ENCODE assay signal across 21 cellular contexts in the genomic region with DNA sequence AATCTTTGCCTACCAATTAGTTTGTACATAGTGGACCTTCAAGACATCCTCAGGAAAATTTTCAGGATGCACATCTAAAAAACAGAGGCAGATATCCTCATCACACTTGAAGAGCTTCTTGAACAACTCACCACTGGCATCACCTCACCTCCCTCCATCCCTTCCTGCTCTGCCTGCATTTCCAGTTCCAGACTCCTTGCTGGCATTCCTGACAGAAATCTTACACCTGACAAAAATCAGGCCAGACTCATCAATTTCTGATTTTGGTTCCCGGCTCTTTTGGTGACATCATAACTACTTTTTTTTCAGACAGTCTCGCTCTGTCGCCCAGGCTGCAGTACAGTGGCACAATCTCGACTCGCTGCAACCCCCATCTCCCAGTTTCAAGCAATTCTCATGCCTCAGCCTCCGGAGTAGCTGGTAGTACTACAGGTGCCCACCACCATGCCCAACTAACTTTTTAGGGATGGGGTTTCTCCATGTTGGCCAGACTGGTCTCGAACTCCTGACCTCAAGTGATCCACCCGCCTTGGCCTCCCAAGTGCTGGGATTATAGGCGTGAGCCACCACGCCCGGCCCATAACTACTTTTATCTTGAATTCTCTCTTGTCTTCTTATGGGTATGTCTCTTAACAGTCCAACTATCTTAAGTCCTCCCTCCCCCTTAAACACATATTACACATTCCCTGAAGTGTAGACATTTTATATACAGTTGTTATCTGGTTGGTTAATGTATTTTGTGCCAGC.
"Had no signal": no experiment of that assay in that cellular context is flagged by ENCODE, and none has a peak within 500 bp of the region (broad histone marks: within the 10 kb centered on the region; RNA-seq: fewer than 3 reads in every experiment).

No MANE protein-coding gene starts in this region.

- H3K36me3 ChIP-seq: gastrocnemius medialis, prostate gland had no signal

- H3K27ac Mint-ChIP-seq: activated CD8-positive, alpha-beta T cell treated with anti-CD3 and anti-CD28 coated beads for 36 hours; activated naive CD4-positive, alpha-beta T cell treated with anti-CD3 and anti-CD28 coated beads, Interleukin-2, amount 50 U/mL, for 72 hours; brain; memory B cell; natural killer cell treated with Interleukin-12 subunit alpha and Interleukin-12 subunit beta and Interleukin-15 and Interleukin-18, amount 100 ng/mL, for 72 hours; WTC11 had no signal

- FAIRE-seq: islet of Langerhans, urothelium cell line had no signal

- H3K4me3 Mint-ChIP-seq: activated CD8-positive, alpha-beta T cell treated with anti-CD3 and anti-CD28 coated beads for 36 hours; central memory CD8-positive, alpha-beta T cell; memory B cell; natural killer cell treated with Interleukin-12 subunit alpha and Interleukin-12 subunit beta and Interleukin-15 and Interleukin-18, amount 100 ng/mL, for 72 hours; WTC11 had no signal

- H3K36me3 Mint-ChIP-seq: activated naive CD4-positive, alpha-beta T cell treated with anti-CD3 and anti-CD28 coated beads, Interleukin-2, amount 50 U/mL, for 72 hours; brain; memory B cell; natural killer cell treated with Interleukin-12 subunit alpha and Interleukin-12 subunit beta and Interleukin-15 and Interleukin-18, amount 100 ng/mL, for 72 hours; WTC11 had no signal

- H3K4me2 ChIP-seq: smooth muscle cell had no signal

- H3K27ac ChIP-seq: gastrocnemius medialis, prostate gland had no signal

- H3K4me3 ChIP-seq: gastrocnemius medialis, prostate gland, smooth muscle cell had no signal

- H3K27me3 Mint-ChIP-seq: brain had no signal

- ATAC-seq: activated CD8-positive, alpha-beta T cell treated with anti-CD3 and anti-CD28 coated beads for 36 hours; activated naive CD4-positive, alpha-beta T cell treated with anti-CD3 and anti-CD28 coated beads, Interleukin-2, amount 50 U/mL, for 72 hours; gastrocnemius medialis; left lobe of liver; natural killer cell treated with Interleukin-12 subunit alpha and Interleukin-12 subunit beta and Interleukin-15 and Interleukin-18, amount 100 ng/mL, for 72 hours; right cardiac atrium; stimulated activated naive CD8-positive, alpha-beta T cell treated with anti-CD3 and anti-CD28 coated beads, Interleukin-15, Interleukin-2, amounts not matched to agents 100 U/mL and 50 U/mL, for 24 hours; WTC11 had no signal

- H3K9me3 ChIP-seq: gastrocnemius medialis, prostate gland had no signal

- H3K4me1 Mint-ChIP-seq: central memory CD8-positive, alpha-beta T cell; memory B cell had no signal

- H3K4me1 ChIP-seq: prostate gland had no signal

- H3K27me3 ChIP-seq: gastrocnemius medialis had no signal

- H3K9me3 Mint-ChIP-seq: activated CD8-positive, alpha-beta T cell treated with anti-CD3 and anti-CD28 coated beads for 36 hours; activated naive CD4-positive, alpha-beta T cell treated with anti-CD3 and anti-CD28 coated beads, Interleukin-2, amount 50 U/mL, for 72 hours; brain; central memory CD8-positive, alpha-beta T cell; memory B cell; natural killer cell treated with Interleukin-12 subunit alpha and Interleukin-12 subunit beta and Interleukin-15 and Interleukin-18, amount 100 ng/mL, for 72 hours; WTC11 had no signal

- DNase-seq: activated CD4-positive, alpha-beta T cell treated with anti-CD3 and anti-CD28 coated beads for 4 hours; activated CD8-positive, alpha-beta T cell treated with anti-CD3 and anti-CD28 coated beads for 36 hours; activated effector memory CD4-positive, alpha-beta T cell treated with anti-CD3 and anti-CD28 coated beads, Interleukin-2, amount 50 U/mL, for 16 hours; activated T-cell treated with anti-CD3 and anti-CD28 coated beads, Interleukin-2, amount 50 U/mL, for 48 hours; amniotic stem cell; effector memory CD4-positive, alpha-beta T cell; gastrocnemius medialis; right cardiac atrium; stimulated activated naive CD8-positive, alpha-beta T cell treated with anti-CD3 and anti-CD28 coated beads, Interleukin-15, Interleukin-2, amounts not matched to agents 100 U/mL and 50 U/mL, for 24 hours; T-helper 2 cell had no signal
